Comparison of ENCODE assay signal across 1 cellular context in the genomic region with DNA sequence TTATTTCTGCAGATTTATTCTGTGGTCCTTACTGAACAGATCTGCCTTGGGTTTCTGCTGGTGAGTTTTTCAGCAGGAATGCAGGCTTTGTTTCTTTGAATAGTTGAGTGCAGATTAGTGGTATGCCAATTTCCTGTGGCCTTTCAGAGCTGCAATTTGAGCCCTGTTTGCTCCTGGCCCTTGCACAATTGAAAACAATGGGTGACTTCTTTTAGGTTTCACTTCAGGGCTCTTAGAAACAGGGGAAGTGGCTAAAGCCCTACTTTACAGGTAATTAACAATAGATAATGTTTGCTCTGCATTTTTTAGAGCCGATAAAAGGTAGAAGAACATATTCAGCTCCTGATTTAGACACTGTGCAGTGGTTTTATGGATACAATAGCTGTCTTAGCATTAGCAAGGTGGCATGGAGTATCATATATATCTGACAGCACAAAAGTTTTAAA.
TF ChIP-seq lines count a peak whose summit lies in the region.

No MANE protein-coding gene starts in this region.

TF ChIP-seq in HepG2, 621 proteins besides CTCF, POLR2A, EP300 and RAD21 (continued from another document and continues in another):
- TF ChIP-seq ZNF468 (CRISPR knock-in tag; IDR thresholded peaks at IDR 0.05), result no peak
- peak; percentile 69; the same call in 1 of the 2 replicates for TF ChIP-seq ZSCAN29 (CRISPR knock-in tag; conservative IDR thresholded peaks at IDR 0.05)
- no peak for TF ChIP-seq ZNF441 (CRISPR knock-in tag; IDR thresholded peaks at IDR 0.05; ENCODE audit: borderline replicate concordance)
- TF ChIP-seq, protein P1, sequence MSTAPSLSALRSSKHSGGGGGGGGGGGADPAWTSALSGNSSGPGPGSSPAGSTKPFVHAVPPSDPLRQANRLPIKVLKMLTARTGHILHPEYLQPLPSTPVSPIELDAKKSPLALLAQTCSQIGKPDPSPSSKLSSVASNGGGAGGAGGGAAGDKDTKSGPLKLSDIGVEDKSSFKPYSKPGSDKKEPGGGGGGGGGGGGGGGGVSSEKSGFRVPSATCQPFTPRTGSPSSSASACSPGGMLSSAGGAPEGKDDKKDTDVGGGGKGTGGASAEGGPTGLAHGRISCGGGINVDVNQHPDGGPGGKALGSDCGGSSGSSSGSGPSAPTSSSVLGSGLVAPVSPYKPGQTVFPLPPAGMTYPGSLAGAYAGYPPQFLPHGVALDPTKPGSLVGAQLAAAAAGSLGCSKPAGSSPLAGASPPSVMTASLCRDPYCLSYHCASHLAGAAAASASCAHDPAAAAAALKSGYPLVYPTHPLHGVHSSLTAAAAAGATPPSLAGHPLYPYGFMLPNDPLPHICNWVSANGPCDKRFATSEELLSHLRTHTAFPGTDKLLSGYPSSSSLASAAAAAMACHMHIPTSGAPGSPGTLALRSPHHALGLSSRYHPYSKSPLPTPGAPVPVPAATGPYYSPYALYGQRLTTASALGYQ (CRISPR knock-in tag; IDR thresholded peaks at IDR 0.05), result peak; percentile 94
- TF ChIP-seq, protein P2, sequence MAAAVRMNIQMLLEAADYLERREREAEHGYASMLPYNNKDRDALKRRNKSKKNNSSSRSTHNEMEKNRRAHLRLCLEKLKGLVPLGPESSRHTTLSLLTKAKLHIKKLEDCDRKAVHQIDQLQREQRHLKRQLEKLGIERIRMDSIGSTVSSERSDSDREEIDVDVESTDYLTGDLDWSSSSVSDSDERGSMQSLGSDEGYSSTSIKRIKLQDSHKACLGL (CRISPR knock-in tag; IDR thresholded peaks at IDR 0.05), result no peak
- no peak for TF ChIP-seq KDM2A (CRISPR knock-in tag; IDR thresholded peaks at IDR 0.05; ENCODE audit: borderline replicate concordance, low read depth)
- TF ChIP-seq ZNF496 (CRISPR knock-in tag; IDR thresholded peaks at IDR 0.05; ENCODE audit: insufficient replicate concordance), result no peak
- TF ChIP-seq NFIC (IDR thresholded peaks at IDR 0.05; ENCODE audit: low read length), result peak; percentile 93
- 0 out of 2 replicates have a peak, but pooled peaks have one; percentile 22 for TF ChIP-seq STAG1 (CRISPR knock-in tag; IDR thresholded peaks at IDR 0.05)
- TF ChIP-seq, protein P3, sequence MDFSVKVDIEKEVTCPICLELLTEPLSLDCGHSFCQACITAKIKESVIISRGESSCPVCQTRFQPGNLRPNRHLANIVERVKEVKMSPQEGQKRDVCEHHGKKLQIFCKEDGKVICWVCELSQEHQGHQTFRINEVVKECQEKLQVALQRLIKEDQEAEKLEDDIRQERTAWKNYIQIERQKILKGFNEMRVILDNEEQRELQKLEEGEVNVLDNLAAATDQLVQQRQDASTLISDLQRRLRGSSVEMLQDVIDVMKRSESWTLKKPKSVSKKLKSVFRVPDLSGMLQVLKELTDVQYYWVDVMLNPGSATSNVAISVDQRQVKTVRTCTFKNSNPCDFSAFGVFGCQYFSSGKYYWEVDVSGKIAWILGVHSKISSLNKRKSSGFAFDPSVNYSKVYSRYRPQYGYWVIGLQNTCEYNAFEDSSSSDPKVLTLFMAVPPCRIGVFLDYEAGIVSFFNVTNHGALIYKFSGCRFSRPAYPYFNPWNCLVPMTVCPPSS (IDR thresholded peaks at IDR 0.05), result no peak
- TF ChIP-seq EHMT2 (IDR thresholded peaks at IDR 0.05; ENCODE audit: borderline replicate concordance, low read depth, low read length), result no peak
- TF ChIP-seq, protein P4, sequence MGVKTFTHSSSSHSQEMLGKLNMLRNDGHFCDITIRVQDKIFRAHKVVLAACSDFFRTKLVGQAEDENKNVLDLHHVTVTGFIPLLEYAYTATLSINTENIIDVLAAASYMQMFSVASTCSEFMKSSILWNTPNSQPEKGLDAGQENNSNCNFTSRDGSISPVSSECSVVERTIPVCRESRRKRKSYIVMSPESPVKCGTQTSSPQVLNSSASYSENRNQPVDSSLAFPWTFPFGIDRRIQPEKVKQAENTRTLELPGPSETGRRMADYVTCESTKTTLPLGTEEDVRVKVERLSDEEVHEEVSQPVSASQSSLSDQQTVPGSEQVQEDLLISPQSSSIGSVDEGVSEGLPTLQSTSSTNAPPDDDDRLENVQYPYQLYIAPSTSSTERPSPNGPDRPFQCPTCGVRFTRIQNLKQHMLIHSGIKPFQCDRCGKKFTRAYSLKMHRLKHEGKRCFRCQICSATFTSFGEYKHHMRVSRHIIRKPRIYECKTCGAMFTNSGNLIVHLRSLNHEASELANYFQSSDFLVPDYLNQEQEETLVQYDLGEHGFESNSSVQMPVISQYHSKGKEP (CRISPR knock-in tag; IDR thresholded peaks at IDR 0.05), result no peak
- no peak for TF ChIP-seq MBNL3 (CRISPR knock-in tag; conservative IDR thresholded peaks at IDR 0.05)
- TF ChIP-seq, protein P5, sequence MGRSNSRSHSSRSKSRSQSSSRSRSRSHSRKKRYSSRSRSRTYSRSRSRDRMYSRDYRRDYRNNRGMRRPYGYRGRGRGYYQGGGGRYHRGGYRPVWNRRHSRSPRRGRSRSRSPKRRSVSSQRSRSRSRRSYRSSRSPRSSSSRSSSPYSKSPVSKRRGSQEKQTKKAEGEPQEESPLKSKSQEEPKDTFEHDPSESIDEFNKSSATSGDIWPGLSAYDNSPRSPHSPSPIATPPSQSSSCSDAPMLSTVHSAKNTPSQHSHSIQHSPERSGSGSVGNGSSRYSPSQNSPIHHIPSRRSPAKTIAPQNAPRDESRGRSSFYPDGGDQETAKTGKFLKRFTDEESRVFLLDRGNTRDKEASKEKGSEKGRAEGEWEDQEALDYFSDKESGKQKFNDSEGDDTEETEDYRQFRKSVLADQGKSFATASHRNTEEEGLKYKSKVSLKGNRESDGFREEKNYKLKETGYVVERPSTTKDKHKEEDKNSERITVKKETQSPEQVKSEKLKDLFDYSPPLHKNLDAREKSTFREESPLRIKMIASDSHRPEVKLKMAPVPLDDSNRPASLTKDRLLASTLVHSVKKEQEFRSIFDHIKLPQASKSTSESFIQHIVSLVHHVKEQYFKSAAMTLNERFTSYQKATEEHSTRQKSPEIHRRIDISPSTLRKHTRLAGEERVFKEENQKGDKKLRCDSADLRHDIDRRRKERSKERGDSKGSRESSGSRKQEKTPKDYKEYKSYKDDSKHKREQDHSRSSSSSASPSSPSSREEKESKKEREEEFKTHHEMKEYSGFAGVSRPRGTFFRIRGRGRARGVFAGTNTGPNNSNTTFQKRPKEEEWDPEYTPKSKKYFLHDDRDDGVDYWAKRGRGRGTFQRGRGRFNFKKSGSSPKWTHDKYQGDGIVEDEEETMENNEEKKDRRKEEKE (IDR thresholded peaks at IDR 0.05), result no peak
- no peak for TF ChIP-seq NFYC (CRISPR knock-in tag; IDR thresholded peaks at IDR 0.05)
- no peak for TF ChIP-seq ZFP1 (CRISPR knock-in tag; IDR thresholded peaks at IDR 0.05)
- TF ChIP-seq, protein P6, sequence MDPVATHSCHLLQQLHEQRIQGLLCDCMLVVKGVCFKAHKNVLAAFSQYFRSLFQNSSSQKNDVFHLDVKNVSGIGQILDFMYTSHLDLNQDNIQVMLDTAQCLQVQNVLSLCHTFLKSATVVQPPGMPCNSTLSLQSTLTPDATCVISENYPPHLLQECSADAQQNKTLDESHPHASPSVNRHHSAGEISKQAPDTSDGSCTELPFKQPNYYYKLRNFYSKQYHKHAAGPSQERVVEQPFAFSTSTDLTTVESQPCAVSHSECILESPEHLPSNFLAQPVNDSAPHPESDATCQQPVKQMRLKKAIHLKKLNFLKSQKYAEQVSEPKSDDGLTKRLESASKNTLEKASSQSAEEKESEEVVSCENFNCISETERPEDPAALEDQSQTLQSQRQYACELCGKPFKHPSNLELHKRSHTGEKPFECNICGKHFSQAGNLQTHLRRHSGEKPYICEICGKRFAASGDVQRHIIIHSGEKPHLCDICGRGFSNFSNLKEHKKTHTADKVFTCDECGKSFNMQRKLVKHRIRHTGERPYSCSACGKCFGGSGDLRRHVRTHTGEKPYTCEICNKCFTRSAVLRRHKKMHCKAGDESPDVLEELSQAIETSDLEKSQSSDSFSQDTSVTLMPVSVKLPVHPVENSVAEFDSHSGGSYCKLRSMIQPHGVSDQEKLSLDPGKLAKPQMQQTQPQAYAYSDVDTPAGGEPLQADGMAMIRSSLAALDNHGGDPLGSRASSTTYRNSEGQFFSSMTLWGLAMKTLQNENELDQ (CRISPR knock-in tag; IDR thresholded peaks at IDR 0.05; ENCODE audit: borderline replicate concordance), result no peak
- no peak for TF ChIP-seq NFKB2 (CRISPR knock-in tag; IDR thresholded peaks at IDR 0.05; ENCODE audit: borderline replicate concordance)
- 0 out of 2 replicates have a peak, but pooled peaks have one; percentile 47 for TF ChIP-seq MEF2D (CRISPR knock-in tag; IDR thresholded peaks at IDR 0.05)
- TF ChIP-seq SAP130 (CRISPR knock-in tag; IDR thresholded peaks at IDR 0.05; ENCODE audit: low read depth), result peak; percentile 81
- no peak for TF ChIP-seq ZFY (CRISPR knock-in tag; IDR thresholded peaks at IDR 0.05)
- no peak for TF ChIP-seq ZNF546 (CRISPR knock-in tag; conservative IDR thresholded peaks at IDR 0.05)
- peak; percentile 85 for TF ChIP-seq CREM (IDR thresholded peaks at IDR 0.05)
- no peak for TF ChIP-seq CREM (CRISPR knock-in tag; IDR thresholded peaks at IDR 0.05)
- TF ChIP-seq PHF21A (CRISPR knock-in tag; IDR thresholded peaks at IDR 0.05), result 0 out of 2 replicates have a peak, but pooled peaks have one; percentile 52
- TF ChIP-seq, protein P7, sequence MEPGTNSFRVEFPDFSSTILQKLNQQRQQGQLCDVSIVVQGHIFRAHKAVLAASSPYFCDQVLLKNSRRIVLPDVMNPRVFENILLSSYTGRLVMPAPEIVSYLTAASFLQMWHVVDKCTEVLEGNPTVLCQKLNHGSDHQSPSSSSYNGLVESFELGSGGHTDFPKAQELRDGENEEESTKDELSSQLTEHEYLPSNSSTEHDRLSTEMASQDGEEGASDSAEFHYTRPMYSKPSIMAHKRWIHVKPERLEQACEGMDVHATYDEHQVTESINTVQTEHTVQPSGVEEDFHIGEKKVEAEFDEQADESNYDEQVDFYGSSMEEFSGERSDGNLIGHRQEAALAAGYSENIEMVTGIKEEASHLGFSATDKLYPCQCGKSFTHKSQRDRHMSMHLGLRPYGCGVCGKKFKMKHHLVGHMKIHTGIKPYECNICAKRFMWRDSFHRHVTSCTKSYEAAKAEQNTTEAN (CRISPR knock-in tag; conservative IDR thresholded peaks at IDR 0.05), result peak; percentile 85; the same call in 1 of the 2 replicates
- TF ChIP-seq KDM4B (CRISPR knock-in tag; IDR thresholded peaks at IDR 0.05), result 0 out of 2 replicates have a peak, but pooled peaks have one; percentile 32
- TF ChIP-seq ZNF562 (CRISPR knock-in tag; IDR thresholded peaks at IDR 0.05; ENCODE audit: borderline replicate concordance), result no peak
- no peak for TF ChIP-seq SRSF9 (IDR thresholded peaks at IDR 0.05; ENCODE audit: borderline replicate concordance, insufficient read depth, low read depth, low read length, poor library complexity, severe bottlenecking)
- TF ChIP-seq, protein P8, sequence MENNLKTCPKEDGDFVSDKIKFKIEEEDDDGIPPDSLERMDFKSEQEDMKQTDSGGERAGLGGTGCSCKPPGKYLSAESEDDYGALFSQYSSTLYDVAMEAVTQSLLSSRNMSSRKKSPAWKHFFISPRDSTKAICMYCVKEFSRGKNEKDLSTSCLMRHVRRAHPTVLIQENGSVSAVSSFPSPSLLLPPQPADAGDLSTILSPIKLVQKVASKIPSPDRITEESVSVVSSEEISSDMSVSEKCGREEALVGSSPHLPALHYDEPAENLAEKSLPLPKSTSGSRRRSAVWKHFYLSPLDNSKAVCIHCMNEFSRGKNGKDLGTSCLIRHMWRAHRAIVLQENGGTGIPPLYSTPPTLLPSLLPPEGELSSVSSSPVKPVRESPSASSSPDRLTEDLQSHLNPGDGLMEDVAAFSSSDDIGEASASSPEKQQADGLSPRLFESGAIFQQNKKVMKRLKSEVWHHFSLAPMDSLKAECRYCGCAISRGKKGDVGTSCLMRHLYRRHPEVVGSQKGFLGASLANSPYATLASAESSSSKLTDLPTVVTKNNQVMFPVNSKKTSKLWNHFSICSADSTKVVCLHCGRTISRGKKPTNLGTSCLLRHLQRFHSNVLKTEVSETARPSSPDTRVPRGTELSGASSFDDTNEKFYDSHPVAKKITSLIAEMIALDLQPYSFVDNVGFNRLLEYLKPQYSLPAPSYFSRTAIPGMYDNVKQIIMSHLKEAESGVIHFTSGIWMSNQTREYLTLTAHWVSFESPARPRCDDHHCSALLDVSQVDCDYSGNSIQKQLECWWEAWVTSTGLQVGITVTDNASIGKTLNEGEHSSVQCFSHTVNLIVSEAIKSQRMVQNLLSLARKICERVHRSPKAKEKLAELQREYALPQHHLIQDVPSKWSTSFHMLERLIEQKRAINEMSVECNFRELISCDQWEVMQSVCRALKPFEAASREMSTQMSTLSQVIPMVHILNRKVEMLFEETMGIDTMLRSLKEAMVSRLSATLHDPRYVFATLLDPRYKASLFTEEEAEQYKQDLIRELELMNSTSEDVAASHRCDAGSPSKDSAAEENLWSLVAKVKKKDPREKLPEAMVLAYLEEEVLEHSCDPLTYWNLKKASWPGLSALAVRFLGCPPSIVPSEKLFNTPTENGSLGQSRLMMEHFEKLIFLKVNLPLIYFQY (CRISPR knock-in tag; IDR thresholded peaks at IDR 0.05; ENCODE audit: borderline replicate concordance), result no peak
- no peak for TF ChIP-seq ZNF709 (CRISPR knock-in tag; IDR thresholded peaks at IDR 0.05)
- no peak for TF ChIP-seq THYN1 (CRISPR knock-in tag; IDR thresholded peaks at IDR 0.05; ENCODE audit: borderline replicate concordance, low read depth)
- no peak for TF ChIP-seq SRSF4 (IDR thresholded peaks at IDR 0.05; ENCODE audit: low read depth, low read length, poor library complexity, severe bottlenecking)
- TF ChIP-seq SMC3 (IDR thresholded peaks at IDR 0.05; ENCODE audit: low read length), result peak; percentile 43; the same call in 1 of the 2 replicates
- TF ChIP-seq ZNF12 (CRISPR knock-in tag; IDR thresholded peaks at IDR 0.05), result peak; percentile 27; the same call in 1 of the 2 replicates
- no peak for TF ChIP-seq TMF1 (CRISPR knock-in tag; IDR thresholded peaks at IDR 0.05; ENCODE audit: low read depth)
- peak; percentile 48; the same call in 1 of the 2 replicates for TF ChIP-seq ZMYM3 (CRISPR knock-in tag; IDR thresholded peaks at IDR 0.05)
- TF ChIP-seq IRF2 (CRISPR knock-in tag; IDR thresholded peaks at IDR 0.05), result peak; percentile 74
- TF ChIP-seq, protein P9, sequence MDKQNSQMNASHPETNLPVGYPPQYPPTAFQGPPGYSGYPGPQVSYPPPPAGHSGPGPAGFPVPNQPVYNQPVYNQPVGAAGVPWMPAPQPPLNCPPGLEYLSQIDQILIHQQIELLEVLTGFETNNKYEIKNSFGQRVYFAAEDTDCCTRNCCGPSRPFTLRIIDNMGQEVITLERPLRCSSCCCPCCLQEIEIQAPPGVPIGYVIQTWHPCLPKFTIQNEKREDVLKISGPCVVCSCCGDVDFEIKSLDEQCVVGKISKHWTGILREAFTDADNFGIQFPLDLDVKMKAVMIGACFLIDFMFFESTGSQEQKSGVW (CRISPR knock-in tag; IDR thresholded peaks at IDR 0.05; ENCODE audit: borderline replicate concordance), result no peak
